33 cellular contexts compared by ENCODE assay signal in genomic region chr2:6025391-6025790, GRCh38.
"Had no signal": no experiment of that assay in that cellular context is flagged by ENCODE, and none has a peak within 500 bp of the region (broad histone marks: within the 10 kb centered on the region; RNA-seq: fewer than 3 reads in every experiment).

No MANE protein-coding gene starts in this region.

- H3K4me3 ChIP-seq: adrenal gland, coronary artery, dorsolateral prefrontal cortex had no signal

- H3K4me1 Mint-ChIP-seq: activated B cell treated with CpG ODN at 0.5 μM for 24 hours; activated naive CD4-positive, alpha-beta T cell treated with anti-CD3 and anti-CD28 coated beads, Interleukin-2, amount 50 U/mL, for 24 hours; activated naive CD8-positive, alpha-beta T cell treated with anti-CD3 and anti-CD28 coated beads for 36 hours; activated naive CD8-positive, alpha-beta T cell treated with anti-CD3 and anti-CD28 coated beads, Interleukin-2, amount 50 U/mL, for 24 hours; central memory CD8-positive, alpha-beta T cell; T-helper 17 cell had no signal

- H3K36me3 ChIP-seq: adrenal gland, brain microvascular endothelial cell had no signal

- H3K9me3 Mint-ChIP-seq: activated B cell treated with CpG ODN at 0.5 μM for 24 hours; activated CD8-positive, alpha-beta T cell treated with anti-CD3 and anti-CD28 coated beads for 36 hours; activated naive CD4-positive, alpha-beta T cell treated with anti-CD3 and anti-CD28 coated beads, Interleukin-2, amount 50 U/mL, for 24 hours; activated naive CD8-positive, alpha-beta T cell treated with anti-CD3 and anti-CD28 coated beads for 36 hours; activated T-cell treated with anti-CD3 and anti-CD28 coated beads, Interleukin-2, amount 50 U/mL, for 4 hours; activated T-helper 1 cell treated with anti-CD3 and anti-CD28 coated beads, Interleukin-12 subunit alpha, Interleukin-12 subunit beta, Interleukin-2, Interleukin-4 antibody, amounts not matched to agents 30 ng/mL and 10 ng/mL and 1 ng/mL, durations not matched to agents 14 hours and 24 hours and 36 hours; activated T-helper 2 cell treated with anti-CD3 and anti-CD28 coated beads, Interferon-gamma antibody, Interleukin-2, Interleukin-4, amounts not matched to agents 10 μg/mL and 5 μg/mL and 100 μg/mL, durations not matched to agents 14 hours and 24 hours and 36 hours; endodermal cell had no signal

- H3K27ac ChIP-seq: adrenal gland, brain microvascular endothelial cell, coronary artery, dorsolateral prefrontal cortex, VCaP had no signal

- H3K9me3 ChIP-seq: adrenal gland had no signal

- FAIRE-seq: bronchial epithelial cell, frontal cortex had no signal

- DNase-seq: activated B cell treated with CpG ODN at 0.5 μM for 24 hours; activated CD4-positive, alpha-beta T cell treated with anti-CD3 and anti-CD28 coated beads for 48 hours; activated CD4-positive, alpha-beta T cell treated with anti-CD3 and anti-CD28 coated beads, Interleukin-2, amount 50 U/mL, for 1 hour; activated CD4-positive, alpha-beta T cell treated with anti-CD3 and anti-CD28 coated beads, Interleukin-2, amount 50 U/mL, for 48 hours; activated CD8-positive, alpha-beta memory T cell treated with anti-CD3 and anti-CD28 coated beads for 24 hours; activated CD8-positive, alpha-beta T cell treated with anti-CD3 and anti-CD28 coated beads for 36 hours; activated effector memory CD4-positive, alpha-beta T cell treated with anti-CD3 and anti-CD28 coated beads, Interleukin-2, amount 50 U/mL, for 16 hours; activated naive CD4-positive, alpha-beta T cell treated with anti-CD3 and anti-CD28 coated beads for 36 hours; activated naive CD8-positive, alpha-beta T cell treated with anti-CD3 and anti-CD28 coated beads for 36 hours; activated naive CD8-positive, alpha-beta T cell treated with anti-CD3 and anti-CD28 coated beads, Interleukin-2, amount 50 U/mL, for 24 hours; activated T-cell treated with anti-CD3 and anti-CD28 coated beads, Interleukin-2, amount 50 U/mL, for 4 hours; adrenal gland; amygdala; aorta; brain microvascular endothelial cell; dorsolateral prefrontal cortex; effector memory CD4-positive, alpha-beta T cell; endodermal cell; foreskin fibroblast; head of caudate nucleus; T-helper 1 cell; T-helper 17 cell had no signal

- ATAC-seq: activated CD4-positive, CD25-positive, alpha-beta regulatory T cell treated with anti-CD3 and anti-CD28 coated beads, Interleukin-2, amount 50 U/mL, for 24 hours; activated CD8-positive, alpha-beta T cell treated with anti-CD3 and anti-CD28 coated beads for 36 hours; activated naive CD8-positive, alpha-beta T cell treated with anti-CD3 and anti-CD28 coated beads, Interleukin-2, amount 50 U/mL, for 24 hours; activated T-cell treated with anti-CD3 and anti-CD28 coated beads, Interleukin-2, amount 50 U/mL, for 4 hours; esophagus mucosa; T-helper 17 cell had no signal

- H3K4me1 ChIP-seq: adrenal gland had no signal

- H3K27ac Mint-ChIP-seq: activated B cell treated with CpG ODN at 0.5 μM for 24 hours; activated CD8-positive, alpha-beta T cell treated with anti-CD3 and anti-CD28 coated beads for 36 hours; activated naive CD4-positive, alpha-beta T cell treated with anti-CD3 and anti-CD28 coated beads for 36 hours; activated naive CD4-positive, alpha-beta T cell treated with anti-CD3 and anti-CD28 coated beads, Interleukin-2, amount 50 U/mL, for 24 hours; activated naive CD8-positive, alpha-beta T cell treated with anti-CD3 and anti-CD28 coated beads for 36 hours; activated naive CD8-positive, alpha-beta T cell treated with anti-CD3 and anti-CD28 coated beads, Interleukin-2, amount 50 U/mL, for 24 hours; activated T-helper 1 cell treated with anti-CD3 and anti-CD28 coated beads, Interleukin-12 subunit alpha, Interleukin-12 subunit beta, Interleukin-2, Interleukin-4 antibody, amounts not matched to agents 30 ng/mL and 10 ng/mL and 1 ng/mL, durations not matched to agents 14 hours and 24 hours and 36 hours; activated T-helper 2 cell treated with anti-CD3 and anti-CD28 coated beads, Interferon-gamma antibody, Interleukin-2, Interleukin-4, amounts not matched to agents 10 μg/mL and 5 μg/mL and 100 μg/mL, durations not matched to agents 14 hours and 24 hours and 36 hours; dendritic cell treated with granulocyte-macrophage colony-stimulating factor and Interleukin-4, amounts not matched to agents 40 ng/mL and 50 ng/mL, for 4 days; endodermal cell; T-helper 17 cell had no signal

- H3K36me3 Mint-ChIP-seq: activated naive CD4-positive, alpha-beta T cell treated with anti-CD3 and anti-CD28 coated beads, Interleukin-2, amount 50 U/mL, for 24 hours; activated naive CD8-positive, alpha-beta T cell treated with anti-CD3 and anti-CD28 coated beads for 36 hours had no signal

- H3K27me3 Mint-ChIP-seq: activated B cell treated with CpG ODN at 0.5 μM for 24 hours; activated CD8-positive, alpha-beta T cell treated with anti-CD3 and anti-CD28 coated beads for 36 hours; activated naive CD4-positive, alpha-beta T cell treated with anti-CD3 and anti-CD28 coated beads, Interleukin-2, amount 50 U/mL, for 24 hours; activated naive CD8-positive, alpha-beta T cell treated with anti-CD3 and anti-CD28 coated beads for 36 hours; activated naive CD8-positive, alpha-beta T cell treated with anti-CD3 and anti-CD28 coated beads, Interleukin-2, amount 50 U/mL, for 24 hours; central memory CD8-positive, alpha-beta T cell; dendritic cell treated with granulocyte-macrophage colony-stimulating factor and Interleukin-4, amounts not matched to agents 40 ng/mL and 50 ng/mL, for 4 days; T-helper 17 cell had no signal

- H3K4me3 Mint-ChIP-seq: activated B cell treated with CpG ODN at 0.5 μM for 24 hours; activated CD8-positive, alpha-beta T cell treated with anti-CD3 and anti-CD28 coated beads for 36 hours; activated naive CD4-positive, alpha-beta T cell treated with anti-CD3 and anti-CD28 coated beads for 36 hours; activated naive CD4-positive, alpha-beta T cell treated with anti-CD3 and anti-CD28 coated beads, Interleukin-2, amount 50 U/mL, for 24 hours; activated naive CD8-positive, alpha-beta T cell treated with anti-CD3 and anti-CD28 coated beads for 36 hours; activated naive CD8-positive, alpha-beta T cell treated with anti-CD3 and anti-CD28 coated beads, Interleukin-2, amount 50 U/mL, for 24 hours; activated T-cell treated with anti-CD3 and anti-CD28 coated beads, Interleukin-2, amount 50 U/mL, for 4 hours; activated T-helper 1 cell treated with anti-CD3 and anti-CD28 coated beads, Interleukin-12 subunit alpha, Interleukin-12 subunit beta, Interleukin-2, Interleukin-4 antibody, amounts not matched to agents 30 ng/mL and 10 ng/mL and 1 ng/mL, durations not matched to agents 14 hours and 24 hours and 36 hours; central memory CD8-positive, alpha-beta T cell; dendritic cell treated with granulocyte-macrophage colony-stimulating factor and Interleukin-4, amounts not matched to agents 40 ng/mL and 50 ng/mL, for 4 days; endodermal cell; T-helper 17 cell had no signal

- H3K27me3 ChIP-seq: adrenal gland, brain microvascular endothelial cell had no signal
